Comparison of ENCODE assay signal across 19 cellular contexts in the genomic region with DNA sequence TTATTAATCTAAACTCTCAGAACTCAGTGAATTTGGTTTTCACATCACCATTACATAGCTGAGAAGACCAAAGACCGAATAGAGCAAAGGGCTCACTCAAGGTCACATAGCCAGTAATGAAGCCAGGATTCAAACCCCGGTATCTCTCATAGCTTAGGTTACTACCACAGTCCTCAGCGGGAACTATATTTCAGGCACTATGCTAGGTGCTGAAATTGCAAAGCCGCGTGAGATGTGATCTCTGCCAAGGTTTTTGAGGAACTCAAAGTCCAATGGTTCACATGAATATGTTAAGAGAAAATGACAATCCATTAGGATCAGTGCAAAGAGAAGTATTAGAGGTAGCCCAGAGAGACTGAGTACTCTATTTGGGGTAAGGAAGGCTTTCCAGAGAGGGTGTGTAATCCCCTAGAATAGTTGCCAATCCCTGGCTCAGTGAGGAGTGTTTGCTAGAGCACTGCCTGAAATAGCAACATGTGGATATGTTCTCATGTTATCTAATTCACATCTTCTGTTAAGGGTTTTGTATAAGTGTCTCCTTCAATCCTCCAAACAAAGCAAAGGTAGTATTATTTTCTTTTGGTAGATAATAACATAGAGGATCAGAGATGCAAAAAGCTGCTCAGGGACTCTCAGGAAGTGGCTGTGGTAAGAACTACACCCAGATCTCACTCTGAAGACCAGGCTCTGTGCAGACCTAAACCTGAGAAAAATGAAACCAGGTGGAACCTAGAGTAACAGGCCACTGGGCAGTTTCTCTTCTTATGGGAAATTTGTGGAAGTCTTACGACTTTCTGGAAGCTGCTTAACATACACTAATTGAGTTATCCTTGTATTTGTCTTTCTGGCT.
"Had no signal": no experiment of that assay in that cellular context is flagged by ENCODE, and none has a peak within 500 bp of the region (broad histone marks: within the 10 kb centered on the region; RNA-seq: fewer than 3 reads in every experiment).

No MANE protein-coding gene starts in this region.

- DNase-seq: activated CD4-positive, alpha-beta T cell treated with anti-CD3 and anti-CD28 coated beads, Interleukin-2, amount 10 ng/mL, durations not matched to agents 24 days and 14 days; activated CD4-positive, CD25-positive, alpha-beta regulatory T cell; activated CD8-positive, alpha-beta memory T cell treated with anti-CD3 and anti-CD28 coated beads, Interleukin-2, amount 50 U/mL, for 48 hours; activated naive CD8-positive, alpha-beta T cell treated with anti-CD3 and anti-CD28 coated beads, Interleukin-2, amount 10 ng/mL, durations not matched to agents 7 days and 5 days; effector memory CD4-positive, alpha-beta T cell; foreskin keratinocyte; mesenchymal stem cell; natural killer cell; stimulated activated CD4-positive, alpha-beta T cell treated with anti-CD3 and anti-CD28 coated beads, Interleukin-1b, Interleukin-23, amount 100 ng/mL, for 48 hours; stomach; SW 1271; testis had no signal

- H3K27ac Mint-ChIP-seq: activated CD4-positive, alpha-beta T cell treated with anti-CD3 and anti-CD28 coated beads, Interleukin-2, amount 10 ng/mL, durations not matched to agents 24 days and 14 days; activated naive CD8-positive, alpha-beta T cell treated with anti-CD3 and anti-CD28 coated beads, Interleukin-2, amount 10 ng/mL, durations not matched to agents 7 days and 5 days; brain; dendritic cell treated with granulocyte-macrophage colony-stimulating factor and Interleukin-4, amounts not matched to agents 40 ng/mL and 50 ng/mL, for 4 days; natural killer cell; T-helper 2 cell treated with Interferon-gamma antibody and Interleukin-4, amounts not matched to agents 5 μg/mL and 100 μg/mL, for 36 hours had no signal

- H3K4me3 ChIP-seq: stomach, testis had no signal

- H3K9me3 ChIP-seq: neutrophil, stomach, testis had no signal

- H3K4me1 Mint-ChIP-seq: activated CD4-positive, alpha-beta T cell treated with anti-CD3 and anti-CD28 coated beads, Interleukin-2, amount 10 ng/mL, durations not matched to agents 24 days and 14 days had no signal

- H3K79me2 ChIP-seq: parathyroid adenoma had no signal

- H3K27me3 ChIP-seq: foreskin keratinocyte, neutrophil, stomach, testis had no signal

- H3K4me3 Mint-ChIP-seq: activated CD4-positive, alpha-beta T cell treated with anti-CD3 and anti-CD28 coated beads, Interleukin-2, amount 10 ng/mL, durations not matched to agents 24 days and 14 days; activated naive CD8-positive, alpha-beta T cell treated with anti-CD3 and anti-CD28 coated beads, Interleukin-2, amount 10 ng/mL, durations not matched to agents 7 days and 5 days; brain; dendritic cell treated with granulocyte-macrophage colony-stimulating factor and Interleukin-4, amounts not matched to agents 40 ng/mL and 50 ng/mL, for 4 days; natural killer cell; T-helper 2 cell treated with Interferon-gamma antibody and Interleukin-4, amounts not matched to agents 5 μg/mL and 100 μg/mL, for 36 hours had no signal

- H3K36me3 Mint-ChIP-seq: activated naive CD8-positive, alpha-beta T cell treated with anti-CD3 and anti-CD28 coated beads, Interleukin-2, amount 10 ng/mL, durations not matched to agents 7 days and 5 days; natural killer cell had no signal

- ATAC-seq: foreskin keratinocyte had no signal

- H3K4me1 ChIP-seq: foreskin keratinocyte, parathyroid adenoma, stomach, testis had no signal

- H3K9ac ChIP-seq: parathyroid adenoma had no signal

- H3K27ac ChIP-seq: foreskin keratinocyte, neutrophil, parathyroid adenoma, stomach, testis had no signal

- H2AFZ ChIP-seq: parathyroid adenoma had no signal

- FAIRE-seq: islet of Langerhans, urothelium cell line had no signal

- H3K9me3 Mint-ChIP-seq: activated CD4-positive, alpha-beta T cell treated with anti-CD3 and anti-CD28 coated beads, Interleukin-2, amount 10 ng/mL, durations not matched to agents 24 days and 14 days; activated naive CD8-positive, alpha-beta T cell treated with anti-CD3 and anti-CD28 coated beads, Interleukin-2, amount 10 ng/mL, durations not matched to agents 7 days and 5 days; brain; natural killer cell; T-helper 2 cell treated with Interferon-gamma antibody and Interleukin-4, amounts not matched to agents 5 μg/mL and 100 μg/mL, for 36 hours had no signal

- H3K36me3 ChIP-seq: neutrophil, stomach had no signal
